29 cellular contexts compared by ENCODE assay signal in genomic region chr12:3193755-3194154, GRCh38.
"Had no signal": no experiment of that assay in that cellular context is flagged by ENCODE, and none has a peak within 500 bp of the region (broad histone marks: within the 10 kb centered on the region; RNA-seq: fewer than 3 reads in every experiment).

No MANE protein-coding gene starts in this region.

- H3K4me1 ChIP-seq: colonic mucosa had no signal

- DNase-seq: activated CD4-positive, alpha-beta memory T cell treated with anti-CD3 and anti-CD28 coated beads, Interleukin-2, amount 10 ng/mL, durations not matched to agents 7 days and 5 days; activated CD4-positive, alpha-beta T cell treated with anti-CD3 and anti-CD28 coated beads for 1 hour; activated CD4-positive, alpha-beta T cell treated with anti-CD3 and anti-CD28 coated beads for 4 hours; activated CD4-positive, alpha-beta T cell treated with anti-CD3 and anti-CD28 coated beads, Interleukin-2, amount 10 ng/mL, durations not matched to agents 7 days and 5 days; activated CD4-positive, alpha-beta T cell treated with anti-CD3 and anti-CD28 coated beads, Interleukin-2, amount 50 U/mL, for 4 hours; activated CD8-positive, alpha-beta memory T cell treated with anti-CD3 and anti-CD28 coated beads, Interleukin-2, amount 50 U/mL, for 48 hours; activated gamma-delta T cell; activated naive CD4-positive, alpha-beta T cell; activated naive CD4-positive, alpha-beta T cell treated with anti-CD3 and anti-CD28 coated beads, Interleukin-2, amount 10 ng/mL, durations not matched to agents 7 days and 5 days; activated naive CD8-positive, alpha-beta T cell treated with anti-CD3 and anti-CD28 coated beads, Interleukin-2, amount 10 ng/mL, durations not matched to agents 7 days and 5 days; activated T-cell treated with anti-CD3 and anti-CD28 coated beads for 4 hours; activated T-cell treated with anti-CD3 and anti-CD28 coated beads, Interleukin-2, amount 50 U/mL, for 24 hours; activated T-cell treated with anti-CD3 and anti-CD28 coated beads, Interleukin-2, amount 50 U/mL, for 72 hours; amniotic stem cell; anterior cingulate cortex; brain microvascular endothelial cell; cerebellar nuclear complex; colonic mucosa; effector CD8-positive, alpha-beta T cell; esophagus squamous epithelium; foreskin melanocyte; T-helper 1 cell; T-helper 17 cell; T1000 had no signal

- H3K27ac ChIP-seq: brain microvascular endothelial cell, colonic mucosa, epithelial cell of prostate, esophagus squamous epithelium, gastroesophageal sphincter, VCaP had no signal

- H3K27me3 ChIP-seq: brain microvascular endothelial cell, colonic mucosa, esophagus squamous epithelium, gastroesophageal sphincter had no signal

- H3K4me3 ChIP-seq: colonic mucosa, esophagus squamous epithelium, gastroesophageal sphincter had no signal

- H3K36me3 ChIP-seq: brain microvascular endothelial cell, colonic mucosa, esophagus squamous epithelium, gastroesophageal sphincter had no signal

- H3K9me3 ChIP-seq: colonic mucosa, esophagus squamous epithelium, gastroesophageal sphincter had no signal

- ATAC-seq: activated naive CD4-positive, alpha-beta T cell treated with anti-CD3 and anti-CD28 coated beads, Interleukin-2, amount 50 U/mL, for 72 hours; activated T-cell treated with anti-CD3 and anti-CD28 coated beads, Interleukin-2, amount 50 U/mL, for 72 hours; gastroesophageal sphincter; T-helper 17 cell; WTC11 had no signal
